Comparison of ENCODE assay signal across 1 cellular context in genomic region chr15:72196409-72197044, GRCh38.
TF ChIP-seq lines count a peak whose summit lies in the region.

No MANE protein-coding gene starts in this region.

TF ChIP-seq in HepG2, 621 proteins besides CTCF, POLR2A, EP300 and RAD21:
- TF ChIP-seq RARA (CRISPR knock-in tag; IDR thresholded peaks at IDR 0.05) (no peak), ZNF101 (CRISPR knock-in tag; IDR thresholded peaks at IDR 0.05; ENCODE audit: borderline replicate concordance, low read depth) (no peak), BCLAF1 (IDR thresholded peaks at IDR 0.05) (no peak), ELF1 (CRISPR knock-in tag; IDR thresholded peaks at IDR 0.05) (no peak), PITX1 (CRISPR knock-in tag; IDR thresholded peaks at IDR 0.05) (no peak), U2AF1 (optimal IDR thresholded peaks at IDR 0.05; ENCODE audit: low read depth, low read length) (no peak), ZNF619 (CRISPR knock-in tag; IDR thresholded peaks at IDR 0.05) (no peak), ZMYM2 (CRISPR knock-in tag; IDR thresholded peaks at IDR 0.05) (no peak), FOXP1 (IDR thresholded peaks at IDR 0.05) (no peak), FOXP1 (CRISPR knock-in tag; IDR thresholded peaks at IDR 0.05) (no peak), THRA (CRISPR knock-in tag; IDR thresholded peaks at IDR 0.05; ENCODE audit: borderline replicate concordance) (no peak), FOSL1 (CRISPR knock-in tag; IDR thresholded peaks at IDR 0.05; ENCODE audit: borderline replicate concordance) (no peak), ZNF205 (CRISPR knock-in tag; IDR thresholded peaks at IDR 0.05) (no peak)
